1 cellular context compared by ENCODE assay signal in genomic region chr9:137553654-137554053, GRCh38.
TF ChIP-seq lines count a peak whose summit lies in the region.

No MANE protein-coding gene starts in this region.

TF ChIP-seq in HEK293, 187 proteins besides CTCF, POLR2A, EP300 and RAD21:
- 0 out of 2 replicates have a peak, but pooled peaks have one; percentile 47 for TF ChIP-seq ZBTB20 (tag by site-specific recombination; IDR thresholded peaks at IDR 0.05)
- TF ChIP-seq ZNF146 (tag by site-specific recombination; IDR thresholded peaks at IDR 0.05): 0 out of 2 replicates have a peak, but pooled peaks have one; percentile 1
TF ChIP-seq in HEK293: peak in this region for 2; not testable (repeated sequence) for 185.
